In the genomic region with DNA sequence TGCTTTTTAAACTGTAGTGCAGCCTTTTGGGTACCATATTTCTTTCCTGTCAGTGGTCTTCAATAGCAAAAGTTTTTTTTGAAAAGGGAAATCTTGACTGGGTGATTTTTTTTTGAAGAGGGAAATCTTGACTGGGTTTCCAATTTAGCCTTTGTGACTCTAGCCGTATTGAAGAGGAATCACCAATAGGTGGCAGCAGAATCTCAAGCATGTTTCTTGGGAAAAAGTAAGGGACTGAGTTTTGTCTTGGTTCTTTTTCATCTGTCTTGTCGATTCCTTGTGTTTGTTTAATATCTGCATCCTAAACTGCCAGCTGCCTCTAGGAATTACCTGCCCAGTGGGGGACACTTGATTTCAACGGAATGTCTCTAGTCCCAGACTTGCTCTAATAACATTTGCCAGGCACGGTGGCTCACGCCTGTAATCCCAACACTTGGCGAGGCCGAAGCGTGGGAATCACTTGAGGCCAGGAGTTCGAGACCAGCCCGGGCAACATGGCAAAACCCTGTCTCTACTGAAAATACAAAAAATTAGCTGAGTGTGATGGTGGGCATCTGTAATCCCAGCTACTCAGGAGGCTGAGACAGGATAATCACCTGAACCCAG, we compare ENCODE assay signal across 7 cellular contexts.
DNase-seq lines count a peak whose midpoint lies in the region; ATAC-seq and TF ChIP-seq lines count a peak whose summit lies in the region.

No MANE protein-coding gene starts in this region.

- H3K36me3 ChIP-seq in HEK293 (ENCODE audit: control insufficient read depth in 2 of 2, insufficient read depth in 1 of 2, low read length in 2 of 2) (peaks cover 5 to 81% of the 10 kb centered on the region in 2 experiments), PC-3 (ENCODE audit: low read depth, low read length) (peaks cover 20% of the 10 kb centered on the region; the same call in 1 of the 2 replicates), ectodermal cell (ENCODE audit: control insufficient read depth, insufficient read depth, low read length) (peaks cover 38% of the 10 kb centered on the region)

- H3K4me1 Mint-ChIP-seq in nephron = peaks cover 75% of the 10 kb centered on the region

- WGBS in ectodermal cell, 2 experiments = 72 to 73% methylated on average over 10 of the region's 10 CpGs

- H2AFZ ChIP-seq in PC-3 (ENCODE audit: low read length) = no peak overlapping the region

- intact Hi-C loops in PC-3 (cut with micrococcal nuclease) = loop anchor here (1.0 kb wide), 1 partner anchor 42 kb away; no protein-coding TSS in a partner anchor

- H3K27ac ChIP-seq in HEK293 (ENCODE audit: extremely low read depth, low read depth, low read length) (no peak overlapping the region), PC-3 (ENCODE audit: low read length) (no peak overlapping the region), ectodermal cell (ENCODE audit: insufficient read depth, low read depth, low read length, poor library complexity, severe bottlenecking) (peak overlapping the region; percentile 26)

- H3K36me3 Mint-ChIP-seq in nephron (ENCODE audit: low read depth) = peaks cover 84% of the 10 kb centered on the region

- no TSS peak for BruUV-seq in PC-3 (replicated peaks; lab: Mats Ljungman, UMichigan)

- CTCF ChIA-PET in HEK293 (lab: Yijun Ruan, JAX) (interaction anchor here (0.6 to 8.5 kb wide), 13 partner anchors 12 to 466 kb away, joined by 3 to 127 read pairs (median 4); no protein-coding TSS in a partner anchor), PC-3 (lab: Charles Lee) (interaction anchor here (1.5 kb wide), 1 partner anchor 42 kb away, joined by 14 read pairs; no protein-coding TSS in a partner anchor)

- DNase-seq in DMS53 (lab: John Stamatoyannopoulos, UW) (peak; percentile 60), PC-3 (peak; percentile 65)

- no peaks in the 10 kb centered on the region for H3K9me2 ChIP-seq in PC-3 (replicated peaks; ENCODE audit: low read length)

- H3K4me3 ChIP-seq in HEK293 (ENCODE audit: low read depth, low read length) (no peak overlapping the region), PC-3 (ENCODE audit: low read length) (no peak overlapping the region), ectodermal cell (ENCODE audit: insufficient read depth, low read depth, low read length) (no peak overlapping the region)

- H3K4me2 ChIP-seq in PC-3 (ENCODE audit: low read length) = no peak overlapping the region

- peak overlapping the region; percentile 90 to 95 (median 92) for H3K27ac Mint-ChIP-seq in nephron

- POLR2A ChIA-PET in HEK293 (lab: Yijun Ruan, JAX) = interaction anchor here (1.5 kb wide), 1 partner anchor 42 kb away, joined by 5 read pairs; no protein-coding TSS in a partner anchor
- POLR2A ChIA-PET in PC-3 (lab: Charles Lee; ENCODE audit: unreplicated experiment) = interaction anchor here (0.9 kb wide), 1 partner anchor 42 kb away, joined by 12 read pairs; no protein-coding TSS in a partner anchor

- no peak overlapping the region for H3K9ac ChIP-seq in PC-3 (ENCODE audit: low read length)

- H3K27me3 Mint-ChIP-seq in nephron (ENCODE audit: low read depth) = peaks cover 4% of the 10 kb centered on the region

- no peaks in the 10 kb centered on the region for H3K27me3 ChIP-seq in PC-3 (ENCODE audit: low read length)
- no peaks in the 10 kb centered on the region for H3K27me3 ChIP-seq in ectodermal cell (ENCODE audit: control insufficient read depth, insufficient read depth, low read length, poor library complexity, severe bottlenecking)

- H3K4me3 Mint-ChIP-seq in nephron = peak overlapping the region in 2 of 3 experiments; percentile 6 to 45

- no peaks in the 10 kb centered on the region for H3K9me3 Mint-ChIP-seq in nephron

- TF ChIP-seq CTCF in HEK293 (tag by site-specific recombination; IDR thresholded peaks at IDR 0.05) = peak; percentile 53
- peak; percentile 69 for TF ChIP-seq CTCF in PC-3 (conservative IDR thresholded peaks at IDR 0.05; ENCODE audit: low read depth, low read length)
- peak; percentile 61 to 69 (median 66) for TF ChIP-seq CTCF in nephron (IDR thresholded peaks at IDR 0.05; ENCODE audit: unreplicated experiment in 3 of 3)

- ATAC-seq in PC-3 = no peak; the same call in 1 of the 2 replicates
- ATAC-seq in HG02884 (IDR thresholded peaks at IDR 0.05; ENCODE audit: unreplicated experiment) = no peak
- no peak for ATAC-seq in GM21619 (IDR thresholded peaks at IDR 0.05; ENCODE audit: unreplicated experiment)

- no peaks in the 10 kb centered on the region for H3F3A ChIP-seq in PC-3 (ENCODE audit: low read length, unreplicated experiment)

- H3K79me2 ChIP-seq in PC-3 (ENCODE audit: low read length) = no peaks in the 10 kb centered on the region

- H3K9me3 ChIP-seq in HEK293 (ENCODE audit: control insufficient read depth, insufficient read depth, low read depth, low read length) = no peaks in the 10 kb centered on the region
- no peaks in the 10 kb centered on the region for H3K9me3 ChIP-seq in PC-3 (ENCODE audit: low read length)
- H3K9me3 ChIP-seq in ectodermal cell (ENCODE audit: control insufficient read depth, low read length) = no peaks in the 10 kb centered on the region

- no peaks in the 10 kb centered on the region; the same call in 1 of the 2 replicates for H3K4me1 ChIP-seq in HEK293 (ENCODE audit: control insufficient read depth, insufficient read depth, low read length)
- no peaks in the 10 kb centered on the region for H3K4me1 ChIP-seq in PC-3 (ENCODE audit: insufficient read depth, low read length)
- no peaks in the 10 kb centered on the region for H3K4me1 ChIP-seq in ectodermal cell (ENCODE audit: control insufficient read depth, insufficient read depth, low read length)

- no peaks in the 10 kb centered on the region for H4K20me1 ChIP-seq in PC-3 (ENCODE audit: low read length)

TF ChIP-seq in HEK293, 187 proteins besides CTCF, POLR2A, EP300 and RAD21:
- peak; percentile 82 for TF ChIP-seq ZNF677 (tag by site-specific recombination; IDR thresholded peaks at IDR 0.05)
- peak; percentile 28; the same call in 1 of the 2 replicates for TF ChIP-seq PRDM1 (tag by site-specific recombination; IDR thresholded peaks at IDR 0.05)
- TF ChIP-seq ZNF366 (tag by site-specific recombination; conservative IDR thresholded peaks at IDR 0.05) = no peak
- TF ChIP-seq ZNF654 (tag by site-specific recombination; IDR thresholded peaks at IDR 0.05; ENCODE audit: low read depth) = peak; percentile 82
